ENCODE assay signal across 3 cellular contexts in the genomic region with DNA sequence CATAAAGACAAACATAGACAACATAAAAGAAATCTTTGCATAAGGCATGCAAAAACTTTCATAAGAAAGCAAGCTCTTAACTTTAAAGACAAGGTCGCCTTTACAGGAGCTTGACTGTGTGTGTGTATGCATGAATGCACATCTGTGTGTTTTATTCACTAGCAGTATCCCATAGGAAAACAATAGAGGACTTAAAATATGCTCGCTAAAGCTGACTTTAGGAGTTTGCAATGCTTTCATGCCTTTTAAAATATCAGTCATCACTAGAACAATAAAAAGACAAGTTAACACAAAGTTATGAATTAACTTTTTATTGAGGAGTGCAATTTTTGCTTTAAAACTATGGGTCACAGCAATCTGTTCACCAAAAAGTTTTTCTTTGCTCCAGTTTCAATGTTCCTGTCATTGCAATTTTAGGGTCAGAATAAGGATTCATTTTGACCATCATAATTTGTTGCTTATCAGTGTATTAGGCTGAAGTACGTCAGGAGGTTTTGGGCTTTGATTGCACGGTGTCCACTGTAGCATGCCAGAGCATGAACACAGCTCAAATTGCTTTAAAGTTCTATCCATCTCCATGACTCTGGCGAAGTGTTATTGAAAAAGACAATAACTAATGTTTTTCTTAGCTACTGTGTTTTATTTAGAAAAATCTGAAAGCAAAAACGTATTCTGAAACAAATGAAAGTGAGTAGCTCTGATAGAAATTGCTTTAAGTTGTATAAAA.
TF ChIP-seq lines count a peak whose summit lies in the region.

No MANE protein-coding gene starts in this region.

TF ChIP-seq in A549, 52 proteins besides CTCF, POLR2A, EP300 and RAD21:
- TF ChIP-seq, protein P1, sequence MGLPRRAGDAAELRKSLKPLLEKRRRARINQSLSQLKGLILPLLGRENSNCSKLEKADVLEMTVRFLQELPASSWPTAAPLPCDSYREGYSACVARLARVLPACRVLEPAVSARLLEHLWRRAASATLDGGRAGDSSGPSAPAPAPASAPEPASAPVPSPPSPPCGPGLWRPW (IDR thresholded peaks at IDR 0.05) = no peak
- no peak for TF ChIP-seq RFX5 (IDR thresholded peaks at IDR 0.05)
- no peak for TF ChIP-seq CBX2 (IDR thresholded peaks at IDR 0.05; ENCODE audit: borderline replicate concordance, low read depth)
- TF ChIP-seq MYC (IDR thresholded peaks at IDR 0.05; ENCODE audit: borderline replicate concordance, low read length) = no peak
- TF ChIP-seq, protein P2, sequence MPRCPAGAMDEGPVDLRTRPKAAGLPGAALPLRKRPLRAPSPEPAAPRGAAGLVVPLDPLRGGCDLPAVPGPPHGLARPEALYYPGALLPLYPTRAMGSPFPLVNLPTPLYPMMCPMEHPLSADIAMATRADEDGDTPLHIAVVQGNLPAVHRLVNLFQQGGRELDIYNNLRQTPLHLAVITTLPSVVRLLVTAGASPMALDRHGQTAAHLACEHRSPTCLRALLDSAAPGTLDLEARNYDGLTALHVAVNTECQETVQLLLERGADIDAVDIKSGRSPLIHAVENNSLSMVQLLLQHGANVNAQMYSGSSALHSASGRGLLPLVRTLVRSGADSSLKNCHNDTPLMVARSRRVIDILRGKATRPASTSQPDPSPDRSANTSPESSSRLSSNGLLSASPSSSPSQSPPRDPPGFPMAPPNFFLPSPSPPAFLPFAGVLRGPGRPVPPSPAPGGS (IDR thresholded peaks at IDR 0.05) = no peak
- TF ChIP-seq FOSL2 (IDR thresholded peaks at IDR 0.05) = no peak
- no peak for TF ChIP-seq FOSL2 (CRISPR knock-in tag; IDR thresholded peaks at IDR 0.05)
- TF ChIP-seq ZC3H11A (IDR thresholded peaks at IDR 0.05) = no peak
- TF ChIP-seq RCOR1 (IDR thresholded peaks at IDR 0.05; ENCODE audit: low read depth, low read length) = no peak
- TF ChIP-seq ESRRA (IDR thresholded peaks at IDR 0.05; ENCODE audit: borderline replicate concordance, low read length) = no peak
- no peak for TF ChIP-seq CEBPB (IDR thresholded peaks at IDR 0.05)
- no peak for TF ChIP-seq ZSCAN20 (CRISPR knock-in tag; IDR thresholded peaks at IDR 0.05)
- TF ChIP-seq CHD2 (IDR thresholded peaks at IDR 0.05; ENCODE audit: low read length, partially characterized antibody) = no peak
- TF ChIP-seq ZNF302 (CRISPR knock-in tag; IDR thresholded peaks at IDR 0.05) = no peak
- TF ChIP-seq JUNB (IDR thresholded peaks at IDR 0.05) = no peak
TF ChIP-seq in A549: peak in this region for 0.

TF ChIP-seq in HCT116, 20 proteins besides CTCF, POLR2A, EP300 and RAD21 (continued from another document):
- TF ChIP-seq EZH2 (IDR thresholded peaks at IDR 0.05) (no peak), POLR2AphosphoS5 (IDR thresholded peaks at IDR 0.05; ENCODE audit: low read depth, low read length) (no peak), YY1 (IDR thresholded peaks at IDR 0.05; ENCODE audit: extremely low read depth, insufficient replicate concordance, low read depth, low read length) (no peak)

TF ChIP-seq in SK-N-SH, 30 proteins besides CTCF, POLR2A, EP300 and RAD21:
- TF ChIP-seq, protein P3, sequence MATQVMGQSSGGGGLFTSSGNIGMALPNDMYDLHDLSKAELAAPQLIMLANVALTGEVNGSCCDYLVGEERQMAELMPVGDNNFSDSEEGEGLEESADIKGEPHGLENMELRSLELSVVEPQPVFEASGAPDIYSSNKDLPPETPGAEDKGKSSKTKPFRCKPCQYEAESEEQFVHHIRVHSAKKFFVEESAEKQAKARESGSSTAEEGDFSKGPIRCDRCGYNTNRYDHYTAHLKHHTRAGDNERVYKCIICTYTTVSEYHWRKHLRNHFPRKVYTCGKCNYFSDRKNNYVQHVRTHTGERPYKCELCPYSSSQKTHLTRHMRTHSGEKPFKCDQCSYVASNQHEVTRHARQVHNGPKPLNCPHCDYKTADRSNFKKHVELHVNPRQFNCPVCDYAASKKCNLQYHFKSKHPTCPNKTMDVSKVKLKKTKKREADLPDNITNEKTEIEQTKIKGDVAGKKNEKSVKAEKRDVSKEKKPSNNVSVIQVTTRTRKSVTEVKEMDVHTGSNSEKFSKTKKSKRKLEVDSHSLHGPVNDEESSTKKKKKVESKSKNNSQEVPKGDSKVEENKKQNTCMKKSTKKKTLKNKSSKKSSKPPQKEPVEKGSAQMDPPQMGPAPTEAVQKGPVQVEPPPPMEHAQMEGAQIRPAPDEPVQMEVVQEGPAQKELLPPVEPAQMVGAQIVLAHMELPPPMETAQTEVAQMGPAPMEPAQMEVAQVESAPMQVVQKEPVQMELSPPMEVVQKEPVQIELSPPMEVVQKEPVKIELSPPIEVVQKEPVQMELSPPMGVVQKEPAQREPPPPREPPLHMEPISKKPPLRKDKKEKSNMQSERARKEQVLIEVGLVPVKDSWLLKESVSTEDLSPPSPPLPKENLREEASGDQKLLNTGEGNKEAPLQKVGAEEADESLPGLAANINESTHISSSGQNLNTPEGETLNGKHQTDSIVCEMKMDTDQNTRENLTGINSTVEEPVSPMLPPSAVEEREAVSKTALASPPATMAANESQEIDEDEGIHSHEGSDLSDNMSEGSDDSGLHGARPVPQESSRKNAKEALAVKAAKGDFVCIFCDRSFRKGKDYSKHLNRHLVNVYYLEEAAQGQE (IDR thresholded peaks at IDR 0.05; ENCODE audit: low read depth, low read length) = no peak
